Comparison of ENCODE assay signal across 30 cellular contexts in genomic region chr1:61561666-61562065, GRCh38.
DNase-seq lines count a peak whose midpoint lies in the region; ATAC-seq and TF ChIP-seq lines count a peak whose summit lies in the region.
"Had no signal": no experiment of that assay in that cellular context is flagged by ENCODE, and none has a peak within 500 bp of the region (broad histone marks: within the 10 kb centered on the region; RNA-seq: fewer than 3 reads in every experiment).

No MANE protein-coding gene starts in this region.

- TF ChIP-seq CTCF in AG09309 (IDR thresholded peaks at IDR 0.05; ENCODE audit: control insufficient read depth, insufficient read depth, low read depth, low read length, missing control alignments) (no peak), epithelial cell of esophagus (IDR thresholded peaks at IDR 0.05; ENCODE audit: insufficient read depth, low read depth, low read length, missing control alignments) (no peak)

- DNase-seq in AG09309 (ENCODE audit: low read depth) (peak; percentile 17), RKO (ENCODE audit: low spot score) (peak; percentile 61), epithelial cell of esophagus (ENCODE audit: low read depth) (peak; percentile 79), iris pigment epithelial cell (ENCODE audit: low read depth) (peak; percentile 54), NCI-H526 (lab: John Stamatoyannopoulos, UW) (no peak), SK-N-DZ (ENCODE audit: low spot score) (no peak)
- DNase-seq in activated CD4-positive, alpha-beta T cell treated with anti-CD3 and anti-CD28 coated beads, Interleukin-2, amount 50 U/mL, for 48 hours, result no peak
- DNase-seq: 8988T; activated CD4-positive, alpha-beta T cell treated with anti-CD3 and anti-CD28 coated beads, Interleukin-2, amount 10 ng/mL, durations not matched to agents 24 days and 14 days; activated effector memory CD4-positive, alpha-beta T cell treated with anti-CD3 and anti-CD28 coated beads, Interleukin-2, amount 50 U/mL, for 16 hours; activated naive CD8-positive, alpha-beta T cell treated with anti-CD3 and anti-CD28 coated beads for 36 hours; activated T-cell treated with anti-CD3 and anti-CD28 coated beads, Interleukin-2, amount 50 U/mL, for 24 hours; Caco-2; DMS53; heart right ventricle; mucosa of descending colon; natural killer cell; NCI-H1048; NCI-H1694; NCI-H446 treated with DMSO at 0.1 percent for 48 hours; NCI-H82; occipital lobe; psoas muscle; sigmoid colon; substantia nigra had no signal

- H3K4me3 ChIP-seq in AG09309 (ENCODE audit: control insufficient read depth, low read depth, low read length) (no peak overlapping the region), epithelial cell of esophagus (ENCODE audit: low read length) (no peak overlapping the region)
- H3K4me3 ChIP-seq: heart right ventricle, lung, mucosa of descending colon, psoas muscle, sigmoid colon, SK-N-MC had no signal

- no peak for ATAC-seq in GM18498 (IDR thresholded peaks at IDR 0.05; ENCODE audit: unreplicated experiment)
- ATAC-seq: heart right ventricle; mucosa of descending colon; natural killer cell; psoas muscle; stimulated activated effector memory CD8-positive, alpha-beta T cell treated with anti-CD3 and anti-CD28 coated beads, Interleukin-12 subunit alpha, Interleukin-12 subunit beta, amount 100 ng/mL, for 72 hours; WTC11 had no signal

Comparison
In these comparisons a context has a peak if more than half of its experiments do, and no peak if none do; other contexts are left out.
1. DNase-seq: peak in AG09309 (single experiment), RKO (single experiment), epithelial cell of esophagus (single experiment) and iris pigment epithelial cell (single experiment); none in activated CD4-positive, alpha-beta T cell treated with anti-CD3 and anti-CD28 coated beads, Interleukin-2, amount 50 U/mL, for 48 hours (0 of 2), NCI-H526 (0 of 2) and SK-N-DZ (single experiment).